ENCODE assay signal across 17 cellular contexts in genomic region chr5:5619546-5619945, GRCh38.
DNase-seq lines count a peak whose midpoint lies in the region; ATAC-seq and TF ChIP-seq lines count a peak whose summit lies in the region.
"Had no signal": no experiment of that assay in that cellular context is flagged by ENCODE, and none has a peak within 500 bp of the region (broad histone marks: within the 10 kb centered on the region; RNA-seq: fewer than 3 reads in every experiment).

No MANE protein-coding gene starts in this region.

- H3K27me3 Mint-ChIP-seq in stimulated activated memory B cell treated with anti-CD40 and anti-IgM and Interleukin-4, amounts not matched to agents 10 μg/mL and 1 μg/mL and 100 μg/mL, for 72 hours: no peaks in the 10 kb centered on the region

- H3K4me1 Mint-ChIP-seq in stimulated activated memory B cell treated with anti-CD40 and anti-IgM and Interleukin-4, amounts not matched to agents 10 μg/mL and 1 μg/mL and 100 μg/mL, for 72 hours: no peaks in the 10 kb centered on the region
- H3K4me1 Mint-ChIP-seq: CD4-positive, CD25-positive, alpha-beta regulatory T cell; CD8-positive, alpha-beta memory T cell had no signal

- no peak overlapping the region for H3K27ac Mint-ChIP-seq in stimulated activated memory B cell treated with anti-CD40 and anti-IgM and Interleukin-4, amounts not matched to agents 10 μg/mL and 1 μg/mL and 100 μg/mL, for 72 hours
- H3K27ac Mint-ChIP-seq: CD4-positive, CD25-positive, alpha-beta regulatory T cell; CD8-positive, alpha-beta memory T cell had no signal

- H3K4me3 ChIP-seq in heart left ventricle: no peak overlapping the region
- H3K4me3 ChIP-seq in adrenal gland: no peak overlapping the region
- H3K4me3 ChIP-seq in mucosa of descending colon: no peak overlapping the region

- no peak for TF ChIP-seq CTCF in heart left ventricle (IDR thresholded peaks at IDR 0.05)
- TF ChIP-seq CTCF in adrenal gland (IDR thresholded peaks at IDR 0.05): no peak
- TF ChIP-seq CTCF in mucosa of descending colon (IDR thresholded peaks at IDR 0.05): no peak

- H3K36me3 Mint-ChIP-seq in stimulated activated memory B cell treated with anti-CD40 and anti-IgM and Interleukin-4, amounts not matched to agents 10 μg/mL and 1 μg/mL and 100 μg/mL, for 72 hours: peaks cover 24% of the 10 kb centered on the region
- H3K36me3 Mint-ChIP-seq: CD4-positive, CD25-positive, alpha-beta regulatory T cell had no signal

- peaks cover 0 to 21% (median 9%) of the 10 kb centered on the region in 12 donors for H3K9me3 ChIP-seq in heart left ventricle
- H3K9me3 ChIP-seq in adrenal gland (replicated peaks in 1 of 3): peaks cover 0 to 7% (median 0%) of the 10 kb centered on the region in 3 donors
- peaks cover 12% of the 10 kb centered on the region for H3K9me3 ChIP-seq in mucosa of descending colon

- no peaks in the 10 kb centered on the region for H3K27me3 ChIP-seq in heart left ventricle
- no peaks in the 10 kb centered on the region for H3K27me3 ChIP-seq in adrenal gland
- H3K27me3 ChIP-seq: BE2C had no signal

- DNase-seq in heart left ventricle (peak in 1 of 5 donors; percentile 25), cardiac septum (ENCODE audit: low spot score) (no peak), NCI-H524 (lab: John Stamatoyannopoulos, UW) (peak; percentile 84 to 98), adrenal gland (peak in 5 of 7 donors; percentile 45 to 69 (median 53)), mucosa of descending colon (no peak)
- DNase-seq: ACHN; BE2C; C1 segment of cervical spinal cord; CD4-positive, CD25-positive, alpha-beta regulatory T cell; CD8-positive, alpha-beta memory T cell; COR-L47; DMS153; DMS79; GF-D8; HCEC 1CT had no signal

- intact Hi-C loops in heart left ventricle (cut with DNase I) (no loop called here), cardiac septum (cut with DNase I) (no loop called here), adrenal gland (cut with DNase I) (no loop called here), mucosa of descending colon (cut with DNase I, micrococcal nuclease) (no loop called here)

- TF ChIP-seq POLR2A in heart left ventricle (IDR thresholded peaks at IDR 0.05): no peak
- peak in 1 of 2 donors; percentile 7 for TF ChIP-seq POLR2A in adrenal gland (IDR thresholded peaks at IDR 0.05)

- H3K36me3 ChIP-seq in heart left ventricle: no peaks in the 10 kb centered on the region
- no peaks in the 10 kb centered on the region for H3K36me3 ChIP-seq in adrenal gland (replicated peaks in 1 of 2)
- H3K36me3 ChIP-seq in mucosa of descending colon (ENCODE audit: low read depth): no peaks in the 10 kb centered on the region
- H3K36me3 ChIP-seq: BE2C had no signal

- H3K4me1 ChIP-seq in heart left ventricle (peaks cover 0 to 14% (median 1%) of the 10 kb centered on the region in 12 donors), adrenal gland (replicated peaks in 1 of 2) (peaks cover 20 to 39% of the 10 kb centered on the region in 2 donors), mucosa of descending colon (ENCODE audit: low read depth) (no peaks in the 10 kb centered on the region)

- no peak overlapping the region for H3K27ac ChIP-seq in heart left ventricle
- peak overlapping the region in 3 of 5 donors; percentile 27 to 55 (median 51) for H3K27ac ChIP-seq in adrenal gland

- WGBS in heart left ventricle, 4 donors: 51 to 65% (median 54%) methylated on average over 3 of the region's 3 CpGs
- 38 to 53% (median 45%) methylated on average over 3 of the region's 3 CpGs for WGBS in adrenal gland, 4 donors

- H3K9me3 Mint-ChIP-seq in stimulated activated memory B cell treated with anti-CD40 and anti-IgM and Interleukin-4, amounts not matched to agents 10 μg/mL and 1 μg/mL and 100 μg/mL, for 72 hours: peaks cover 25% of the 10 kb centered on the region

- ATAC-seq in heart left ventricle (peak in 3 of 4 donors; percentile 48 to 71 (median 60)), GM19467 (IDR thresholded peaks at IDR 0.05; ENCODE audit: unreplicated experiment) (no peak), mucosa of descending colon (no peak)
- ATAC-seq in stimulated activated memory B cell treated with anti-CD40 and anti-IgM and Interleukin-4, amounts not matched to agents 10 μg/mL and 1 μg/mL and 100 μg/mL, for 72 hours: no peak

- H3K4me3 Mint-ChIP-seq in stimulated activated memory B cell treated with anti-CD40 and anti-IgM and Interleukin-4, amounts not matched to agents 10 μg/mL and 1 μg/mL and 100 μg/mL, for 72 hours: no peak overlapping the region
- H3K4me3 Mint-ChIP-seq: CD4-positive, CD25-positive, alpha-beta regulatory T cell; CD8-positive, alpha-beta memory T cell had no signal

Comparison
In these comparisons a context has a peak if more than half of its experiments do, and no peak if none do; other contexts are left out.
1. ATAC-seq: peak in heart left ventricle (3 of 4); none in GM19467 (single experiment), stimulated activated memory B cell treated with anti-CD40 and anti-IgM and Interleukin-4, amounts not matched to agents 10 μg/mL and 1 μg/mL and 100 μg/mL, for 72 hours (single experiment) and mucosa of descending colon (single experiment).
2. DNase-seq: peak in NCI-H524 (2 of 2) and adrenal gland (5 of 7); none in cardiac septum (single experiment) and mucosa of descending colon (0 of 3).
3. H3K27ac ChIP-seq: peak in adrenal gland (3 of 5); none in heart left ventricle (0 of 12).